ENCODE assay signal across 13 cellular contexts in genomic region chr12:89235189-89235993, GRCh38.
DNase-seq lines count a peak whose midpoint lies in the region; ATAC-seq, FAIRE-seq and TF ChIP-seq lines count a peak whose summit lies in the region.
"Had no signal": no experiment of that assay in that cellular context is flagged by ENCODE, and none has a peak within 500 bp of the region (broad histone marks: within the 10 kb centered on the region; RNA-seq: fewer than 3 reads in every experiment).

No MANE protein-coding gene starts in this region.

- dilution Hi-C loops in endothelial cell of umbilical vein (cut with MboI; ENCODE audit: extremely low pct_ligation_motif_present, low sequenced_read_pairs) = no loop called here

- no peak overlapping the region for H3K9ac ChIP-seq in endothelial cell of umbilical vein (replicated peaks; ENCODE audit: extremely low read depth, insufficient read depth, low read length)
- H3K9ac ChIP-seq in subcutaneous abdominal adipose tissue (ENCODE audit: low read length in 5 of 5) = no peak overlapping the region

- H3K4me2 ChIP-seq in PC-9 (peak overlapping the region; percentile 70; the same call in 1 of the 2 replicates), endothelial cell of umbilical vein (ENCODE audit: insufficient read depth, low read length) (peak overlapping the region; percentile 16)

- H4K20me1 ChIP-seq in PC-9 (ENCODE audit: insufficient read depth) (no peaks in the 10 kb centered on the region), endothelial cell of umbilical vein (replicated peaks; ENCODE audit: control insufficient read depth, extremely low read depth, insufficient read depth, low read length) (no peaks in the 10 kb centered on the region)

- no peak for TF ChIP-seq POLR2A in endothelial cell of umbilical vein (IDR thresholded peaks at IDR 0.05; ENCODE audit: low read depth, low read length)

- H2AFZ ChIP-seq in PC-9 (no peak overlapping the region), endothelial cell of umbilical vein (ENCODE audit: low read depth, low read length) (peak overlapping the region; percentile 43)

- H3K4me3 ChIP-seq in right atrium auricular region (no peak overlapping the region), PC-9 (no peak overlapping the region), endothelial cell of umbilical vein (replicated peaks in 1 of 3; ENCODE audit: insufficient read depth in 1 of 3, low read depth in 1 of 3, low read length in 3 of 3) (no peak overlapping the region), subcutaneous abdominal adipose tissue (ENCODE audit: low read depth in 1 of 5, low read length in 5 of 5) (no peak overlapping the region)

- TF ChIP-seq CTCF in right atrium auricular region (IDR thresholded peaks at IDR 0.05) (no peak), PC-9 (conservative IDR thresholded peaks at IDR 0.05) (no peak), endothelial cell of umbilical vein (IDR thresholded peaks at IDR 0.05; ENCODE audit: extremely low read depth in 1 of 2, insufficient read depth in 1 of 2, low read depth in 1 of 2, low read length in 2 of 2) (no peak)

- H3K27ac ChIP-seq in right atrium auricular region (no peak overlapping the region), PC-9 (peak overlapping the region; percentile 87), endothelial cell of umbilical vein (ENCODE audit: insufficient read depth, low read depth, low read length) (peak overlapping the region; percentile 39), subcutaneous abdominal adipose tissue (ENCODE audit: low read depth, low read length) (peak overlapping the region; percentile 19)

- intact Hi-C loops in left ventricle myocardium superior (cut with micrococcal nuclease) = no loop called here
- intact Hi-C loops in PC-9 (cut with micrococcal nuclease; ENCODE audit: unreplicated experiment) = no loop called here
- intact Hi-C loops in endothelial cell of umbilical vein (cut with micrococcal nuclease) = loop anchor here (2.0 to 5.0 kb wide), 3 partner anchors 73 to 227 kb away; no protein-coding TSS in a partner anchor

- POLR2A ChIA-PET in PC-9 (lab: Charles Lee; ENCODE audit: unreplicated experiment) (no interaction called here), endothelial cell of umbilical vein (lab: Charles Lee) (interaction anchor here (0.9 to 2.1 kb wide), 3 partner anchors 10 to 117 kb away, joined by 3 to 4 read pairs (median 3); partner anchors contain the start of gene DUSP6)

- H3K79me2 ChIP-seq in PC-9 (ENCODE audit: low read depth) (no peaks in the 10 kb centered on the region), endothelial cell of umbilical vein (ENCODE audit: control insufficient read depth, insufficient read depth, low read length) (no peaks in the 10 kb centered on the region)

- ATAC-seq in left ventricle myocardium superior = peak; percentile 44
- no peak for ATAC-seq in GM18909 (IDR thresholded peaks at IDR 0.05; ENCODE audit: poor library complexity, unreplicated experiment)

- H3K36me3 ChIP-seq in right atrium auricular region (no peaks in the 10 kb centered on the region), PC-9 (ENCODE audit: low read depth) (no peaks in the 10 kb centered on the region), endothelial cell of umbilical vein (ENCODE audit: control insufficient read depth in 2 of 2, extremely low read depth in 1 of 2, insufficient read depth in 2 of 2, low read length in 2 of 2) (no peaks in the 10 kb centered on the region), subcutaneous abdominal adipose tissue (ENCODE audit: control insufficient read depth in 5 of 5, insufficient read depth in 5 of 5, low read length in 5 of 5) (no peaks in the 10 kb centered on the region)

- CTCF ChIA-PET in PC-9 (lab: Charles Lee) (interaction anchor here (0.5 to 0.6 kb wide), 2 partner anchors 12 to 191 kb away, joined by 4 read pairs; no protein-coding TSS in a partner anchor), endothelial cell of umbilical vein (lab: Charles Lee) (interaction anchor here (1.0 to 2.8 kb wide), 4 partner anchors 9 to 117 kb away, joined by 3 to 9 read pairs (median 6); partner anchors contain the start of gene DUSP6)

- H3K9me1 ChIP-seq in endothelial cell of umbilical vein (replicated peaks; ENCODE audit: control insufficient read depth, extremely low read depth, insufficient read depth, low read length) = no peaks in the 10 kb centered on the region

- no peaks in the 10 kb centered on the region for H3K27me3 ChIP-seq in right atrium auricular region
- H3K27me3 ChIP-seq in PC-9 (ENCODE audit: insufficient read depth, low read depth) = no peaks in the 10 kb centered on the region
- no peaks in the 10 kb centered on the region for H3K27me3 ChIP-seq in endothelial cell of umbilical vein (ENCODE audit: control insufficient read depth in 2 of 2, insufficient read depth in 2 of 2, low read length in 2 of 2)
- no peaks in the 10 kb centered on the region for H3K27me3 ChIP-seq in subcutaneous abdominal adipose tissue (ENCODE audit: control insufficient read depth in 5 of 5, insufficient read depth in 4 of 5, low read length in 5 of 5)

- peak; percentile 89 for FAIRE-seq in endothelial cell of umbilical vein (lab: Jason Lieb, UNC)
- FAIRE-seq: endometrium, GM12892 had no signal

- peaks cover 0 to 16% of the 10 kb centered on the region in 2 donors for H3K4me1 ChIP-seq in right atrium auricular region
- peaks cover 43% of the 10 kb centered on the region for H3K4me1 ChIP-seq in PC-9 (replicated peaks; ENCODE audit: insufficient read depth)
- peaks cover 44% of the 10 kb centered on the region for H3K4me1 ChIP-seq in endothelial cell of umbilical vein (ENCODE audit: control insufficient read depth, extremely low read depth, insufficient read depth, low read length)
- peaks cover 3 to 38% (median 23%) of the 10 kb centered on the region in 5 donors for H3K4me1 ChIP-seq in subcutaneous abdominal adipose tissue (ENCODE audit: control insufficient read depth in 5 of 5, insufficient read depth in 5 of 5, low read length in 5 of 5)

- DNase-seq in left ventricle myocardium superior (no peak), right atrium auricular region (ENCODE audit: low spot score) (no peak), PC-9 (no peak), endothelial cell of umbilical vein (ENCODE audit: low read depth, low spot score) (peak; percentile 61), T-helper 9 cell (no peak)
- DNase-seq in NK-92 treated with Interleukin-12 subunit alpha and Interleukin-12 subunit beta, amount 100 ng/mL, for 24 hours (lab: John Stamatoyannopoulos, UW) = no peak
- DNase-seq: activated CD4-positive, CD25-positive, alpha-beta regulatory T cell; aorta; NCI-H2029 had no signal

- no peaks in the 10 kb centered on the region for H3K9me2 ChIP-seq in PC-9 (ENCODE audit: insufficient read depth)

- BruUV-seq in PC-9 (replicated peaks; lab: Mats Ljungman, UMichigan) = no TSS peak
- no TSS peak for BruUV-seq in endothelial cell of umbilical vein (replicated peaks; lab: Mats Ljungman, UMichigan)

- no peaks in the 10 kb centered on the region for H3K9me3 ChIP-seq in right atrium auricular region
- peaks cover 12% of the 10 kb centered on the region for H3K9me3 ChIP-seq in PC-9 (ENCODE audit: insufficient read depth, low read depth)
- no peaks in the 10 kb centered on the region for H3K9me3 ChIP-seq in endothelial cell of umbilical vein (replicated peaks; ENCODE audit: control insufficient read depth, insufficient read depth, low read length)
- H3K9me3 ChIP-seq in subcutaneous abdominal adipose tissue (ENCODE audit: control insufficient read depth in 5 of 5, low read length in 5 of 5) = no peaks in the 10 kb centered on the region

- H3F3A ChIP-seq in PC-9 (ENCODE audit: insufficient read depth, low read depth) = peaks cover 22% of the 10 kb centered on the region

TF ChIP-seq in endothelial cell of umbilical vein, 7 proteins besides CTCF, POLR2A, EP300 and RAD21:
- TF ChIP-seq GATA2 (IDR thresholded peaks at IDR 0.05; ENCODE audit: insufficient read depth, insufficient read length, low read depth, low read length) (peak; percentile 97), FOS (IDR thresholded peaks at IDR 0.05; ENCODE audit: borderline replicate concordance, insufficient read depth, low read length) (no peak), POLR2AphosphoS5 (IDR thresholded peaks at IDR 0.05; ENCODE audit: insufficient read depth, low read depth, low read length) (peak; percentile 40)
TF ChIP-seq in endothelial cell of umbilical vein: peak in this region for 2.

Comparison
In these comparisons a context has a peak if more than half of its experiments do, and no peak if none do; other contexts are left out.
1. H3K27ac ChIP-seq: peak in PC-9 (single experiment), endothelial cell of umbilical vein (single experiment) and subcutaneous abdominal adipose tissue (single experiment); none in right atrium auricular region (0 of 2).